17 cellular contexts compared by ENCODE assay signal in genomic region chr10:77062381-77062780, GRCh38.
"Had no signal": no experiment of that assay in that cellular context is flagged by ENCODE, and none has a peak within 500 bp of the region (broad histone marks: within the 10 kb centered on the region; RNA-seq: fewer than 3 reads in every experiment).

No MANE protein-coding gene starts in this region.

- H3K27ac Mint-ChIP-seq: naive thymus-derived CD8-positive, alpha-beta T cell; stimulated activated naive B cell treated with anti-CD40 and anti-IgM and Interleukin-4, amounts not matched to agents 10 μg/mL and 1 μg/mL and 100 μg/mL, for 72 hours had no signal

- H3K36me3 ChIP-seq: neutrophil, right lobe of liver, stomach, transverse colon had no signal

- H3K27me3 ChIP-seq: right lobe of liver, stomach, transverse colon had no signal

- H3K4me1 Mint-ChIP-seq: naive thymus-derived CD8-positive, alpha-beta T cell; stimulated activated naive B cell treated with anti-CD40 and anti-IgM and Interleukin-4, amounts not matched to agents 10 μg/mL and 1 μg/mL and 100 μg/mL, for 72 hours had no signal

- H3K4me3 Mint-ChIP-seq: naive thymus-derived CD8-positive, alpha-beta T cell; stimulated activated naive B cell treated with anti-CD40 and anti-IgM and Interleukin-4, amounts not matched to agents 10 μg/mL and 1 μg/mL and 100 μg/mL, for 72 hours had no signal

- H3K4me1 ChIP-seq: psoas muscle, transverse colon had no signal

- H3K9me3 ChIP-seq: mucosa of descending colon, neutrophil, psoas muscle, right lobe of liver, stomach, thoracic aorta, transverse colon had no signal

- H3K27me3 Mint-ChIP-seq: stimulated activated naive B cell treated with anti-CD40 and anti-IgM and Interleukin-4, amounts not matched to agents 10 μg/mL and 1 μg/mL and 100 μg/mL, for 72 hours had no signal

- H3K27ac ChIP-seq: neutrophil, psoas muscle, right lobe of liver, stomach, thoracic aorta, transverse colon had no signal

- H3K4me3 ChIP-seq: mucosa of descending colon, psoas muscle, right lobe of liver, stomach, thoracic aorta, transverse colon had no signal

- ATAC-seq: left lobe of liver; mucosa of descending colon; naive thymus-derived CD8-positive, alpha-beta T cell; psoas muscle; right lobe of liver; stimulated activated naive B cell treated with anti-CD40 and anti-IgM and Interleukin-4, amounts not matched to agents 10 μg/mL and 1 μg/mL and 100 μg/mL, for 72 hours had no signal

- H3K36me3 Mint-ChIP-seq: naive thymus-derived CD8-positive, alpha-beta T cell; stimulated activated naive B cell treated with anti-CD40 and anti-IgM and Interleukin-4, amounts not matched to agents 10 μg/mL and 1 μg/mL and 100 μg/mL, for 72 hours had no signal

- DNase-seq: effector memory CD4-positive, alpha-beta T cell; glutamatergic neuron; islet precursor cell; mucosa of descending colon; naive thymus-derived CD8-positive, alpha-beta T cell; psoas muscle; retina; right lobe of liver; stimulated activated CD4-positive, alpha-beta T cell treated with anti-CD3 and anti-CD28 coated beads, Interleukin-1b, Interleukin-23, amount 100 ng/mL, for 48 hours; stimulated activated CD4-positive, alpha-beta T cell treated with anti-CD3 and anti-CD28 coated beads, Interleukin-4, amount 100 ng/mL, for 24 hours; stimulated activated naive B cell treated with anti-CD40 and anti-IgM and Interleukin-4, amounts not matched to agents 10 μg/mL and 1 μg/mL and 100 μg/mL, for 72 hours; stomach; substantia nigra; transverse colon had no signal
